14 cellular contexts compared by ENCODE assay signal in genomic region chr18:24503182-24503581, GRCh38. TPM values are rescaled to one million over a fixed set of nuclear protein-coding genes. Genes with fewer than 3 reads are reported as not detected.
DNase-seq lines count a peak whose midpoint lies in the region; ATAC-seq and TF ChIP-seq lines count a peak whose summit lies in the region.
"Had no signal": no experiment of that assay in that cellular context is flagged by ENCODE, and none has a peak within 500 bp of the region (broad histone marks: within the 10 kb centered on the region; RNA-seq: fewer than 3 reads in every experiment).

No MANE protein-coding gene starts in this region.

- no peak for TF ChIP-seq POLR2A in esophagus squamous epithelium (IDR thresholded peaks at IDR 0.05)

- H3K36me3 ChIP-seq in esophagus squamous epithelium, result no peaks in the 10 kb centered on the region
- H3K36me3 ChIP-seq: HAP-1 had no signal

- H3K4me3 ChIP-seq in esophagus squamous epithelium, result no peak overlapping the region
- H3K4me3 ChIP-seq: HAP-1 had no signal

- no peak overlapping the region for H3K27ac ChIP-seq in esophagus squamous epithelium
- H3K27ac ChIP-seq: HL-60 had no signal

- H3K4me1 ChIP-seq in esophagus squamous epithelium, result peaks cover 0 to 9% (median 0%) of the 10 kb centered on the region in 3 donors
- H3K4me1 ChIP-seq: HAP-1 had no signal

- intact Hi-C loops in esophagus squamous epithelium (cut with DNase I), result no loop called here

- no peaks in the 10 kb centered on the region for H3K9me3 ChIP-seq in esophagus squamous epithelium
- H3K9me3 ChIP-seq: HAP-1 had no signal

- 76 to 77% methylated on average over 5 of the region's 5 CpGs for WGBS in esophagus squamous epithelium, 2 donors

- no peaks in the 10 kb centered on the region for H3K27me3 ChIP-seq in esophagus squamous epithelium

- TF ChIP-seq CTCF in esophagus squamous epithelium (IDR thresholded peaks at IDR 0.05), result no peak

- DNase-seq in NCI-H345 (lab: John Stamatoyannopoulos, UW) (peak; percentile 28), NCI-H345 treated with DMSO at 0.1 percent for 48 hours (lab: John Stamatoyannopoulos, UW; ENCODE audit: unreplicated experiment) (no peak), NCI-H510A (lab: John Stamatoyannopoulos, UW) (peak; percentile 24), cerebellum (ENCODE audit: low spot score) (peak; percentile 14), esophagus squamous epithelium (lab: John Stamatoyannopoulos, UW) (no peak)
- DNase-seq in stimulated activated CD4-positive, alpha-beta T cell treated with anti-CD3 and anti-CD28 coated beads, Interleukin-4, amount 100 ng/mL, for 4 hours, result no peak
- DNase-seq: Kasumi-1, MM.1S, NCI-H1105, RPMI8226, T-helper 17 cell had no signal

- no peak for ATAC-seq in HG03108 (IDR thresholded peaks at IDR 0.05; ENCODE audit: unreplicated experiment)
- ATAC-seq: T-helper 17 cell had no signal

RNA-seq across cellular contexts. Expression of gene HRH4, which starts 42.7 kb away (rescaled TPM):
- total RNA-seq in cerebellum, result 0.18 TPM
- total RNA-seq in esophagus squamous epithelium, result under 1 TPM in 1 of 4 donors, not detected in 3; 0.38 TPM

Comparison
In these comparisons a context has a peak if more than half of its experiments do, and no peak if none do; other contexts are left out.
1. DNase-seq: peak in NCI-H345 (single experiment), NCI-H510A (single experiment) and cerebellum (single experiment); none in NCI-H345 treated with DMSO at 0.1 percent for 48 hours (single experiment), stimulated activated CD4-positive, alpha-beta T cell treated with anti-CD3 and anti-CD28 coated beads, Interleukin-4, amount 100 ng/mL, for 4 hours (0 of 2) and esophagus squamous epithelium (single experiment).